ENCODE assay signal across 19 cellular contexts in the genomic region with DNA sequence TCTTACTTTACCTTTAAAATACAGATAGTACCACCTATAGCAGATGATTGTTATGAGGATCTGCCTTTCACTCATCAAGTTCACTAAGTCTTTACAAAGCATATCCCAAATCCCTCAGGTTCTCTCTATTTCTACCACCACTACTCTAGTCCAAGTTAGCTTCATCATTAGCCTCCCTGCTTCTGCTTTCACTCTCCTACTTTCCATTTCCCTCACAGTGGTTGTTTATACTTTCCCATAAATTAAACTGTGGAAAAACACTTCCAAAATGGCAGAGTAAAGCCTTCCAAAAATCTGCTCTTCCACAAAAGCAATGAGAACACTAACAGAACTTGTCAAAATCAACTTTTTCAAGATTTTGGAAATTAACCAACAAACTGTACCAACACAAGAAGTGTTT.
DNase-seq lines count a peak whose midpoint lies in the region; ATAC-seq and TF ChIP-seq lines count a peak whose summit lies in the region.
"Had no signal": no experiment of that assay in that cellular context is flagged by ENCODE, and none has a peak within 500 bp of the region (broad histone marks: within the 10 kb centered on the region; RNA-seq: fewer than 3 reads in every experiment).

No MANE protein-coding gene starts in this region.

- H3K9ac ChIP-seq in SK-N-MC (ENCODE audit: insufficient read length): peak overlapping the region; percentile 6
- H3K9ac ChIP-seq: GM23248 had no signal

- no peak for ATAC-seq in omental fat pad (ENCODE audit: low FRiP score)
- ATAC-seq: HCT116, Right ventricle myocardium inferior had no signal

- H3K9me3 ChIP-seq in SK-N-MC (ENCODE audit: low read depth, low read length) (no peaks in the 10 kb centered on the region; the same call in 1 of the 2 replicates), vagina (no peaks in the 10 kb centered on the region)

- peak overlapping the region; percentile 50 for H3K27ac ChIP-seq in SK-N-MC
- H3K27ac ChIP-seq in vagina: peak overlapping the region; percentile 61
- H3K27ac ChIP-seq: GM23248 had no signal

- H3K27ac Mint-ChIP-seq in nephron (peak overlapping the region; percentile 4 to 13 (median 12)), progenitor cell of endocrine pancreas (no peak overlapping the region)
- H3K27ac Mint-ChIP-seq: B cell; CD4-positive, alpha-beta memory T cell had no signal

- TF ChIP-seq CTCF in fibroblast of villous mesenchyme (IDR thresholded peaks at IDR 0.05; ENCODE audit: insufficient read depth, low read depth, low read length) (no peak), nephron (IDR thresholded peaks at IDR 0.05; ENCODE audit: unreplicated experiment in 3 of 3) (no peak), vagina (IDR thresholded peaks at IDR 0.05) (no peak), omental fat pad (IDR thresholded peaks at IDR 0.05) (no peak), progenitor cell of endocrine pancreas (IDR thresholded peaks at IDR 0.05; ENCODE audit: unreplicated experiment) (no peak)

- no peaks in the 10 kb centered on the region for H3K27me3 ChIP-seq in vagina

- H3K27me3 Mint-ChIP-seq in nephron (ENCODE audit: low read depth) (no peaks in the 10 kb centered on the region), progenitor cell of endocrine pancreas (no peaks in the 10 kb centered on the region)

- no peak overlapping the region for H3K4me3 Mint-ChIP-seq in nephron
- H3K4me3 Mint-ChIP-seq in progenitor cell of endocrine pancreas (ENCODE audit: low read depth): no peak overlapping the region
- H3K4me3 Mint-ChIP-seq: B cell; CD4-positive, alpha-beta memory T cell had no signal

- H3K36me3 ChIP-seq in SK-N-MC (ENCODE audit: insufficient read depth, low read length) (no peaks in the 10 kb centered on the region), vagina (no peaks in the 10 kb centered on the region)

- intact Hi-C loops in vagina (cut with DNase I): no loop called here

- peaks cover 9% of the 10 kb centered on the region for H3K4me1 ChIP-seq in vagina

- no peak for DNase-seq in SK-N-MC (ENCODE audit: low read depth, low spot score)
- DNase-seq in fibroblast of villous mesenchyme (ENCODE audit: low read depth): peak; percentile 47
- DNase-seq in vagina (ENCODE audit: extremely low spot score in 2 of 2): no peak
- DNase-seq in pons (ENCODE audit: low spot score): no peak
- no peak for DNase-seq in omental fat pad (ENCODE audit: low spot score)
- DNase-seq in progenitor cell of endocrine pancreas (ENCODE audit: low spot score, unreplicated experiment): no peak
- DNase-seq: ACHN; CD4-positive, alpha-beta memory T cell; DND-41; GF-D8; GM23248; NCI-H1694; NCI-H2107; NCI-H748 treated with DMSO at 0.1 percent for 48 hours had no signal

- peaks cover 20% of the 10 kb centered on the region for H3K4me1 Mint-ChIP-seq in nephron
- H3K4me1 Mint-ChIP-seq in progenitor cell of endocrine pancreas (ENCODE audit: low read depth): peaks cover 5% of the 10 kb centered on the region
- H3K4me1 Mint-ChIP-seq: B cell; CD4-positive, alpha-beta memory T cell had no signal

- H3K9me3 Mint-ChIP-seq in nephron (peaks cover 22% of the 10 kb centered on the region), progenitor cell of endocrine pancreas (ENCODE audit: low read depth) (peaks cover 10% of the 10 kb centered on the region)

- H3K36me3 Mint-ChIP-seq in nephron (ENCODE audit: low read depth) (peaks cover 31% of the 10 kb centered on the region), progenitor cell of endocrine pancreas (ENCODE audit: insufficient read depth) (peaks cover 2% of the 10 kb centered on the region)
- H3K36me3 Mint-ChIP-seq: CD4-positive, alpha-beta memory T cell had no signal

- no peak for TF ChIP-seq POLR2A in vagina (IDR thresholded peaks at IDR 0.05)

- H3K4me3 ChIP-seq in SK-N-MC: no peak overlapping the region
- no peak overlapping the region for H3K4me3 ChIP-seq in fibroblast of villous mesenchyme (ENCODE audit: low read depth, low read length)
- H3K4me3 ChIP-seq in vagina: no peak overlapping the region
- H3K4me3 ChIP-seq: GM23248, K562 had no signal
